ENCODE assay signal across 18 cellular contexts in genomic region chr5:40233268-40233667, GRCh38.
DNase-seq lines count a peak whose midpoint lies in the region; ATAC-seq, FAIRE-seq and TF ChIP-seq lines count a peak whose summit lies in the region.
"Had no signal": no experiment of that assay in that cellular context is flagged by ENCODE, and none has a peak within 500 bp of the region (broad histone marks: within the 10 kb centered on the region; RNA-seq: fewer than 3 reads in every experiment).

No MANE protein-coding gene starts in this region.

- no peaks in the 10 kb centered on the region for H3K36me3 Mint-ChIP-seq in astrocyte (ENCODE audit: low read depth, unreplicated experiment)
- H3K36me3 Mint-ChIP-seq: CD14-positive monocyte had no signal

- H3K9me3 ChIP-seq in astrocyte (ENCODE audit: insufficient read depth, low read depth, low read length) (no peaks in the 10 kb centered on the region), upper lobe of left lung (no peaks in the 10 kb centered on the region)

- H2AFZ ChIP-seq in astrocyte (ENCODE audit: low read depth, low read length), result no peak overlapping the region

- TF ChIP-seq CTCF in astrocyte (IDR thresholded peaks at IDR 0.05; ENCODE audit: insufficient read depth, low read depth, low read length) (no peak), upper lobe of left lung (IDR thresholded peaks at IDR 0.05) (no peak), coronary artery (IDR thresholded peaks at IDR 0.05) (no peak)

- H3K9ac ChIP-seq in astrocyte (ENCODE audit: low read length), result no peak overlapping the region

- no peak for TF ChIP-seq EP300 in upper lobe of left lung (IDR thresholded peaks at IDR 0.05)

- no peak overlapping the region for H3K27ac Mint-ChIP-seq in astrocyte (ENCODE audit: unreplicated experiment)
- H3K27ac Mint-ChIP-seq: CD14-positive monocyte had no signal

- H3K4me2 ChIP-seq in astrocyte (ENCODE audit: low read length), result no peak overlapping the region

- H3K9me3 Mint-ChIP-seq in astrocyte (ENCODE audit: unreplicated experiment), result peaks cover 2% of the 10 kb centered on the region

- H3K27me3 Mint-ChIP-seq in astrocyte (ENCODE audit: low read depth, unreplicated experiment), result no peaks in the 10 kb centered on the region

- H3K4me1 Mint-ChIP-seq in astrocyte (ENCODE audit: low read depth, unreplicated experiment), result peaks cover 5% of the 10 kb centered on the region
- H3K4me1 Mint-ChIP-seq: CD14-positive monocyte had no signal

- no peaks in the 10 kb centered on the region for H3K79me2 ChIP-seq in astrocyte (ENCODE audit: insufficient read depth, low read length)

- H3K27me3 ChIP-seq in astrocyte (ENCODE audit: insufficient read depth, low read length) (no peaks in the 10 kb centered on the region), upper lobe of left lung (no peaks in the 10 kb centered on the region)

- peak; percentile 80 for FAIRE-seq in astrocyte (lab: Jason Lieb, UNC)

- peak; percentile 52 for DNase-seq in EL
- DNase-seq in HS-5 (ENCODE audit: low read depth), result peak; percentile 28
- peak; percentile 70 for DNase-seq in astrocyte (ENCODE audit: low read depth)
- DNase-seq in fibroblast of peridontal ligament (ENCODE audit: extremely low read depth), result peak; percentile 49
- DNase-seq in NCI-H345 treated with DMSO at 0.1 percent for 48 hours (lab: John Stamatoyannopoulos, UW; ENCODE audit: unreplicated experiment), result no peak
- no peak for DNase-seq in upper lobe of left lung
- no peak for DNase-seq in coronary artery (ENCODE audit: low spot score)
- DNase-seq: AML-193, Karpas-422, NCI-H187 treated with DMSO at 0.1 percent for 48 hours, NCI-H2171, NCI-H446 treated with DMSO at 0.1 percent for 48 hours, OCI-M1, RPMI8226, SIG-M5 had no signal

- TF ChIP-seq POLR2A in upper lobe of left lung (IDR thresholded peaks at IDR 0.05), result no peak

- no peaks in the 10 kb centered on the region for H4K20me1 ChIP-seq in astrocyte (ENCODE audit: insufficient read depth, low read length)

- H3K4me3 Mint-ChIP-seq in astrocyte (ENCODE audit: unreplicated experiment), result no peak overlapping the region
- H3K4me3 Mint-ChIP-seq: CD14-positive monocyte had no signal

- H3K4me3 ChIP-seq in astrocyte (ENCODE audit: insufficient read depth, low read depth, low read length), result no peak overlapping the region
- H3K4me3 ChIP-seq in upper lobe of left lung, result no peak overlapping the region
- H3K4me3 ChIP-seq in coronary artery, result no peak overlapping the region

- ATAC-seq in HG02852 (IDR thresholded peaks at IDR 0.05; ENCODE audit: unreplicated experiment), result no peak
- no peak for ATAC-seq in upper lobe of left lung (ENCODE audit: low FRiP score in 2 of 2)
- ATAC-seq: HCT116 had no signal

- H3K27ac ChIP-seq in astrocyte (ENCODE audit: low read depth, low read length) (peak overlapping the region; percentile 37), upper lobe of left lung (no peak overlapping the region), coronary artery (no peak overlapping the region)

- H3K36me3 ChIP-seq in astrocyte (ENCODE audit: insufficient read depth, low read length) (no peaks in the 10 kb centered on the region), upper lobe of left lung (no peaks in the 10 kb centered on the region)

- H3K4me1 ChIP-seq in astrocyte (ENCODE audit: insufficient read depth, low read length) (peaks cover 10% of the 10 kb centered on the region), upper lobe of left lung (no peaks in the 10 kb centered on the region)

Comparison
In these comparisons a context has a peak if more than half of its experiments do, and no peak if none do; other contexts are left out.
1. DNase-seq: peak in EL (single experiment), HS-5 (single experiment), astrocyte (single experiment) and fibroblast of peridontal ligament (single experiment); none in NCI-H345 treated with DMSO at 0.1 percent for 48 hours (single experiment), upper lobe of left lung (0 of 2) and coronary artery (single experiment).